In the genomic region with DNA sequence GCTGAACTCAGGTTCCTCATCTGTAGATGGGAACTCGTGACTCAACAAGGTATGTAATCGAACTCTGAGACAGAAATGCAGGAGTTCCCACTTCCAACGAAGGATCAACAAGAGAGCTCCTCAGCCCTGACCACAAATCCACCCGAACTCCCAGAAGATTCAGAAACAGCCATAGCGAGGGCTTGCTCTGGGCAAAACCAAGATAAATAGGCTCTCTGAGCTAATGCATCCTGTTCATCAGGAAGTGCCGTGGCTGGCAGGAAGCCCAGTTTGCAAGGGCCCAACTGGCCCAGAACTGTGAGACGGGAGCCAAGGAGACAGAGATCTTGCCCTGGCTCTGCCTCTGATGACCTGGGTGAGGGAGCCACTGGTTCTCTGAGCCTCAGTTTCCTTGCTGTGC, we compare ENCODE assay signal across 9 cellular contexts.
DNase-seq lines count a peak whose midpoint lies in the region; ATAC-seq and TF ChIP-seq lines count a peak whose summit lies in the region.
"Had no signal": no experiment of that assay in that cellular context is flagged by ENCODE, and none has a peak within 500 bp of the region (broad histone marks: within the 10 kb centered on the region; RNA-seq: fewer than 3 reads in every experiment).

No MANE protein-coding gene starts in this region.

- H3K27me3 ChIP-seq in Loucy (ENCODE audit: insufficient read depth, low read length, poor library complexity, severe bottlenecking) (no peaks in the 10 kb centered on the region), body of pancreas (no peaks in the 10 kb centered on the region)

- ATAC-seq in body of pancreas: no peak

- H3K9ac ChIP-seq in Loucy (ENCODE audit: low read depth, low read length, poor library complexity, severe bottlenecking): peak overlapping the region; percentile 61

- no peaks in the 10 kb centered on the region for H3K79me2 ChIP-seq in Loucy (ENCODE audit: insufficient read depth, low read length)

- H3K4me2 ChIP-seq in Loucy (ENCODE audit: low read depth, low read length, poor library complexity, severe bottlenecking): peak overlapping the region; percentile 60

- H4K20me1 ChIP-seq in Loucy (ENCODE audit: insufficient read depth, low read length, poor library complexity, severe bottlenecking): no peaks in the 10 kb centered on the region

- TF ChIP-seq POLR2A in body of pancreas (IDR thresholded peaks at IDR 0.05): no peak

- H3K27ac ChIP-seq in body of pancreas: peak overlapping the region in 1 of 4 donors; percentile 13

- DNase-seq in CD1c-positive myeloid dendritic cell (ENCODE audit: extremely low spot score): peak; percentile 45
- DNase-seq in body of pancreas: peak; percentile 35 to 73 (median 64)
- DNase-seq in medulla oblongata (ENCODE audit: extremely low spot score): peak; percentile 55
- no peak for DNase-seq in SK-N-DZ (ENCODE audit: low spot score)
- no peak for DNase-seq in SHP77 (lab: John Stamatoyannopoulos, UW)
- no peak for DNase-seq in occipital lobe (lab: John Stamatoyannopoulos, UW)
- no peak for DNase-seq in RKO (ENCODE audit: low spot score)
- DNase-seq: NCI-H526 treated with DMSO at 0.1 percent for 48 hours had no signal

- H3K36me3 ChIP-seq in Loucy (ENCODE audit: insufficient read depth, low read length): no peaks in the 10 kb centered on the region
- no peaks in the 10 kb centered on the region for H3K36me3 ChIP-seq in body of pancreas (replicated peaks in 1 of 2; ENCODE audit: insufficient read depth in 1 of 2, low read depth in 2 of 2)

- intact Hi-C loops in body of pancreas (cut with DNase I): loop anchor here (5.0 kb wide), 1 partner anchor 122 kb away; no protein-coding TSS in a partner anchor

- TF ChIP-seq CTCF in Loucy (conservative IDR thresholded peaks at IDR 0.05; ENCODE audit: low read length) (no peak), body of pancreas (IDR thresholded peaks at IDR 0.05) (no peak)

- H3K4me1 ChIP-seq in Loucy (ENCODE audit: insufficient read depth, low read length, poor library complexity, severe bottlenecking) (peaks cover 61% of the 10 kb centered on the region), body of pancreas (peaks cover 4% of the 10 kb centered on the region)

- WGBS in body of pancreas, 2 donors: 19 to 24% methylated on average over 7 of the region's 7 CpGs

- no peaks in the 10 kb centered on the region for H3F3A ChIP-seq in Loucy (ENCODE audit: low read depth)

- H3K4me3 ChIP-seq in Loucy (ENCODE audit: low read length, poor library complexity, severe bottlenecking) (peak overlapping the region; percentile 41), body of pancreas (no peak overlapping the region)

- H3K9me3 ChIP-seq in Loucy (ENCODE audit: insufficient read depth, low read depth, low read length) (no peaks in the 10 kb centered on the region), body of pancreas (no peaks in the 10 kb centered on the region)

- H2AFZ ChIP-seq in Loucy (ENCODE audit: low read length): no peak overlapping the region

- no peaks in the 10 kb centered on the region for H3K9me2 ChIP-seq in Loucy (replicated peaks; ENCODE audit: low read depth, low read length)

Comparison
In these comparisons a context has a peak if more than half of its experiments do, and no peak if none do; other contexts are left out.
1. DNase-seq: peak in CD1c-positive myeloid dendritic cell (single experiment), body of pancreas (4 of 4) and medulla oblongata (single experiment); none in SK-N-DZ (single experiment), SHP77 (0 of 2), occipital lobe (single experiment) and RKO (single experiment).